ENCODE assay signal across 10 cellular contexts in the genomic region with DNA sequence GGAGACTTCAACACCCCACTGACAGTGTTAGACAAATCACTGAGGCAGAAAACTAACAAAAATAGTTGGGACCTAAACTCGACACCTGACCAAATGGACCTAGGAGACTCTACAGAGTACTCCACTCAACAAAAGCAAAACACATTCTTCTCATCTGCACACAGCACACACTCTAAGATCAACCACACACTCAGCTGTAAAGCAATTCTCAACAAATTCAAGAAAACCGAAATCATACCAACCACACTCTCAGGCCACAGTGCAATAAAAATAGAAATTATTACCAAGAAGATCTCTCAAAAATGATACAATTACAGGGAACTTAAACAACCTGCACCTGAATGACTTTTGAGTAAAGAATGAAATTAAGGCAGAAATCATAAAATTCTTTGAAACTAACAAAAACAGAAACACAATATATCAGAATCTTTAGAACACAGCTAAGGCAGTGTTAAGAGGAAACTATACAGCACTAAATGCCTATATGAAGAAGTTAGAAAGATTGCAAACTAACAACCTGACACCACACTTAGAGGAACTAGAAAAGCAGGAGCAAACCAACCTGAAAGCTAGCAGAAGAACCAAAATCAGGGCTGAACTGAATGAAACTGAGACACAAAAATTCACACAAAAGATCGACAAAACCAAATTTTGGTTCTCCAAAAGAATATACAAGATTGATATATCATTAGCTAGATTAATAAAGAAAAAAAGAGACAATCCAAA.
DNase-seq lines count a peak whose midpoint lies in the region; ATAC-seq lines count a peak whose summit lies in the region.
"Had no signal": no experiment of that assay in that cellular context is flagged by ENCODE, and none has a peak within 500 bp of the region (broad histone marks: within the 10 kb centered on the region; RNA-seq: fewer than 3 reads in every experiment).

No MANE protein-coding gene starts in this region.

- DNase-seq in effector CD8-positive, alpha-beta T cell (lab: John Stamatoyannopoulos, UW) = no peak
- DNase-seq in NK-92 (lab: John Stamatoyannopoulos, UW; ENCODE audit: unreplicated experiment) = no peak
- DNase-seq in CD1c-positive myeloid dendritic cell (ENCODE audit: extremely low spot score) = no peak
- no peak for DNase-seq in NCI-H1105 treated with DMSO at 0.1 percent for 48 hours (lab: John Stamatoyannopoulos, UW)
- DNase-seq: brain microvascular endothelial cell, NCI-H510A treated with DMSO at 0.1 percent for 48 hours had no signal

- peak; percentile 79 for ATAC-seq in GM18502 (IDR thresholded peaks at IDR 0.05; ENCODE audit: poor library complexity, unreplicated experiment)
- ATAC-seq in GM19452 (IDR thresholded peaks at IDR 0.05; ENCODE audit: unreplicated experiment) = peak; percentile 75
- ATAC-seq in HG02763 (IDR thresholded peaks at IDR 0.05; ENCODE audit: unreplicated experiment) = peak; percentile 58
- peak; percentile 91 for ATAC-seq in HG03432 (IDR thresholded peaks at IDR 0.05; ENCODE audit: unreplicated experiment)
